In the genomic region with DNA sequence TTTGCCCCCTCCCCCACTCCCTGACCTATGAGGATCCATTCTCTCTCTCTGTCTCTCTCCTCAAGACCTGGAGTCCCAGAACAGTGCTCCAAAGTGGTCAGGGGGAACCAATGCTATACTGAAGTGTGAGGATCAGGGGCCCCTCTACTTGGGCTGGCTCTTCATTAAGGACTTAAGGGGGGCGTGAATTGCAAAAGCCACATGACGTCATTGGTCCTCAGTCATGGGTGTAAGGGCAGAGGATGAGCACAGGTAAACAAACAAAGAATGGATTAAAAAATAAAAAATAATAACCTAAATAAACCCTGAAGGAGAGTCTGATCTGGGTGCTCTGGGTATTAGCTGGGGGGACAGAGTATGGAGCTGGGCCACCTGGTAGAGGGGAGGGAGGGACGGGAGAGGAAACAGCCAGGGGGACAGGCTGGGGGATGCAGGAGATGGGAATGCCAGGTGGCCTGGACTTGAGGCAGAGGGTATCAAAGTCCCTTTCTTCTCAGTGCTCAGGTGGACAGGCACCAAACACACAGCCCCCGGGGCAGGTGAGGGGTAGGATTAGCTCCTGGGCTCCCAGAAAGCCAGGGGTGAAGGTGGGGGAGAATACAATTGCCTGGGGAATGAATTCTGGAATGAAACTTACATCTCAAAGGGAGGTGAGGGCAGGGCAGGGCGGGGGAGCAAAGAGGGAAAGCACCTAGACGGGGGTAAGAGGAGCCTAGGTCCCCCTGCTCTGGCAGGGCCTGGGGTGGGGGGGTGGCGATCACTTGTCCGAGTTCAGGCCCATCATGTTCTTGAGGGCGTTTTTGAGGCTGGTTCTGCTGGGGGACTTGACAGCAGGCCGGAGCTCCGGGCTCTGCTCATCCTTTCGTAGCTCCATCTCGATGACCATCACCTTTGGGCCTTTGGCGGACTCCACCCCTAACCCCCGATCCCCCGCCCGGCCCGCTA, we compare ENCODE assay signal across 1 cellular context.
A peak's percentile ranks its signal among the peaks of the same experiment; 100 is the strongest.
TF ChIP-seq lines count a peak whose summit lies in the region.

No MANE protein-coding gene starts in this region.

TF ChIP-seq in H1, 55 proteins besides CTCF, POLR2A, EP300 and RAD21:
- TF ChIP-seq CTBP2 (IDR thresholded peaks at IDR 0.05; ENCODE audit: borderline replicate concordance, insufficient read depth, insufficient read length, low read length) (no peak), JUND (IDR thresholded peaks at IDR 0.05; ENCODE audit: low read length) (peak; percentile 73; the same call in 1 of the 2 replicates), CREB1 (IDR thresholded peaks at IDR 0.05) (0 out of 2 replicates have a peak, but pooled peaks have one; percentile 19)
